1 cellular context compared by ENCODE assay signal in the genomic region with DNA sequence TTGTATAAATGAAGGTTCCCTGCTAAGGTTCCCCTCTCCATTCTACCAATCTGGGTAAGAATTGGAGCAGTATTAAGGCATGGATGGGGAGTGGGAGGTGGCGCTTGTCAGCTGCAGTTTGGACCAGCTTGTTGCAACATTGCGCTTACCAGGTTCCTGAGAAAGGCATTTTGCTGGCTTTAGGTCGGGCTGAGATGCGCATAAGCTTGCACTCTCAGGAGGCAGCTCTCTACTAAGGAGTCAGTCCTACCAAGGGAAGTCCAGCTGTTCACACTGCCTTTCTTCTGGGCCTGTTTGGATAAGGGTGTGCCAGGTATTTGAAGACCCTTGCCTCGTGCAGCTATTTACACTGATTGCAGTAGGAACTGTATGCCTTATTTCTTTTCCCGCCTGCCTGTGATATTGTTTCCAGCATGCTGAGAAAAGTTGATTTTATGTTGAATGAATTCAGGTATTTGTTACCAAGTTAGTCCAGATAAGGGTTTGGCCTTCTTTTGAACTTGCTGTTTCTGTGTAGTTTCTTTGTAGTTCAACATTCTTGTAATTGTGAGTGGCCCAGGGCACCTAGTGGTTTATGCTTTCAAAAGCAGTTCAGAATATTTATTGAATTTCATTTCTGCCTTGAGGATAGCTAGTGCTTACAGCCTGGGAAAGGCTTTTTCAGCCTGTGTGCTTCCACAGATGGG.
TF ChIP-seq lines count a peak whose summit lies in the region.

No MANE protein-coding gene starts in this region.

TF ChIP-seq in WTC11, 78 proteins besides CTCF, POLR2A, EP300 and RAD21 (continued from another document):
- TF ChIP-seq, protein P1, sequence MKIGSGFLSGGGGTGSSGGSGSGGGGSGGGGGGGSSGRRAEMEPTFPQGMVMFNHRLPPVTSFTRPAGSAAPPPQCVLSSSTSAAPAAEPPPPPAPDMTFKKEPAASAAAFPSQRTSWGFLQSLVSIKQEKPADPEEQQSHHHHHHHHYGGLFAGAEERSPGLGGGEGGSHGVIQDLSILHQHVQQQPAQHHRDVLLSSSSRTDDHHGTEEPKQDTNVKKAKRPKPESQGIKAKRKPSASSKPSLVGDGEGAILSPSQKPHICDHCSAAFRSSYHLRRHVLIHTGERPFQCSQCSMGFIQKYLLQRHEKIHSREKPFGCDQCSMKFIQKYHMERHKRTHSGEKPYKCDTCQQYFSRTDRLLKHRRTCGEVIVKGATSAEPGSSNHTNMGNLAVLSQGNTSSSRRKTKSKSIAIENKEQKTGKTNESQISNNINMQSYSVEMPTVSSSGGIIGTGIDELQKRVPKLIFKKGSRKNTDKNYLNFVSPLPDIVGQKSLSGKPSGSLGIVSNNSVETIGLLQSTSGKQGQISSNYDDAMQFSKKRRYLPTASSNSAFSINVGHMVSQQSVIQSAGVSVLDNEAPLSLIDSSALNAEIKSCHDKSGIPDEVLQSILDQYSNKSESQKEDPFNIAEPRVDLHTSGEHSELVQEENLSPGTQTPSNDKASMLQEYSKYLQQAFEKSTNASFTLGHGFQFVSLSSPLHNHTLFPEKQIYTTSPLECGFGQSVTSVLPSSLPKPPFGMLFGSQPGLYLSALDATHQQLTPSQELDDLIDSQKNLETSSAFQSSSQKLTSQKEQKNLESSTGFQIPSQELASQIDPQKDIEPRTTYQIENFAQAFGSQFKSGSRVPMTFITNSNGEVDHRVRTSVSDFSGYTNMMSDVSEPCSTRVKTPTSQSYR (CRISPR knock-in tag; IDR thresholded peaks at IDR 0.05), result no peak
